8 cellular contexts compared by ENCODE assay signal in the genomic region with DNA sequence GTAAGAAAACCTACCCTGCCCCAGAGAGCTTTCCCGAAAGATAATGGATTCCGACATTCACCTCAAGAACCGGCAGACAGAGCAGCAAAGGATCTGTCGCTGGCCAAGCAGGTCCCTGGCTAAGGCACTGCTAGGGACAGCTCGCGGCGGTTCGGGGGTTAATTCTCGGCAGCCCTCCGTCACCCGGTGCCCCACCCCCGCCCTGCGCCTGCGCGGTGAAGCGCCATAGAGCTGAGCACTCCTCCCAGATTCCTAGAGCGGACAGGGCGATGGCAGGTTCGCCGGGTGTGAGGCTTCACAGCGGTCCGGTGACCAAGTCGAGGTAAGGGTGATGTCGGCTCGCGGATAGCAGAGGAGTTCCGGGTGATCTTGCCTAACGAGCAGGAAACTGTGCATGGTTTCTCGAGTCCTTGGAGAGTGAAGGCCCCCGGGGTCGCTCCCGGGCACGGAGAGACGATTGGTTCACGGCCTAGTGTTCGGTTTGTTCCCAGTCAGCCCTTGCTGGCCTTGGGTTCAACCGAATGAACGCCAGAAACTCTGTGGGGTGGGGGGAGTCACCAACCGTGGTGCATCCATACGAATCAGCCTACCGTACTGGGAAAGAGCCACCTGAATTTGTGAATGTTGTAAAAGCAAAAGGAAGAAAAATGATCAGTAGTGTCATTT. TPM values are rescaled to one million over a fixed set of nuclear protein-coding genes. Genes with fewer than 3 reads are reported as not detected.
A peak's percentile ranks its signal among the peaks of the same experiment; 100 is the strongest.
DNase-seq lines count a peak whose midpoint lies in the region; TF ChIP-seq lines count a peak whose summit lies in the region.

A gene (minus strand): TSS at position 160 of the 666 bp plus-strand sequence. CDS start 25,877 bp downstream, outside the sequence.

- peak within 1 kb of the TSS; percentile 88 for H3K9ac ChIP-seq in SK-N-MC (ENCODE audit: insufficient read length)

- no peak for TF ChIP-seq CTCF in HFFc6 (IDR thresholded peaks at IDR 0.05)
- TF ChIP-seq CTCF in NB4 (IDR thresholded peaks at IDR 0.05; ENCODE audit: low read depth, low read length), result no peak

- peak; percentile 48 for TF ChIP-seq POLR2A in NB4 (IDR thresholded peaks at IDR 0.05; ENCODE audit: extremely low read depth, insufficient read length)

- DNase-seq in GM04503 (ENCODE audit: low read depth) (peak; percentile 78), HFFc6 (peak; percentile 90), NB4 (ENCODE audit: low read depth) (peak; percentile 95), SK-N-MC (ENCODE audit: low read depth, low spot score) (peak; percentile 66), globus pallidus (ENCODE audit: low spot score) (peak; percentile 93), occipital lobe (lab: John Stamatoyannopoulos, UW) (peak; percentile 96)
- DNase-seq in activated naive CD4-positive, alpha-beta T cell treated with anti-CD3 and anti-CD28 coated beads, Interleukin-2, amount 50 U/mL, for 16 hours, result peak; percentile 95

- peaks cover 30% of the 10 kb centered on the region for H3K4me1 Mint-ChIP-seq in HFFc6 (ENCODE audit: low read depth)

- H3K4me3 Mint-ChIP-seq in HFFc6, result peak within 1 kb of the TSS; percentile 100

- peaks cover 80% of the 10 kb centered on the region for H3K36me3 Mint-ChIP-seq in HFFc6 (ENCODE audit: low read depth)

- H3K36me3 ChIP-seq in SK-N-MC (ENCODE audit: insufficient read depth, low read length), result peaks cover 35% of the 10 kb centered on the region

- H3K27ac ChIP-seq in SK-N-MC (0 out of 2 replicates have a peak within 1 kb of the TSS, but pooled peaks have one; percentile 23), temporal lobe (ENCODE audit: low read depth, low read length) (peak within 1 kb of the TSS; percentile 63)

- H3K27me3 Mint-ChIP-seq in HFFc6 (ENCODE audit: insufficient read depth), result peaks cover 3% of the 10 kb centered on the region; the same call in 1 of the 2 replicates

- H3K9me3 Mint-ChIP-seq in HFFc6, result peaks cover 46% of the 10 kb centered on the region

- H3K9me3 ChIP-seq in SK-N-MC (ENCODE audit: low read depth, low read length), result peaks cover 5% of the 10 kb centered on the region

- H3K4me3 ChIP-seq in NB4 (ENCODE audit: low read depth, low read length), result peak within 1 kb of the TSS; percentile 75
- H3K4me3 ChIP-seq in SK-N-MC, result peak within 1 kb of the TSS; percentile 90

- peak within 1 kb of the TSS; percentile 95 for H3K27ac Mint-ChIP-seq in HFFc6

RNA-seq across cellular contexts. Expression of the gene that starts here (rescaled TPM):
- total RNA-seq in HFFc6 (2021; fragmentation: NEBNext Ultra II Directional; extraction: Animal tissue kit (Norgen Biotek cat#: 25700)), result 10 to 100 TPM; 10.9 to 16.1 (median 14.7) TPM
- total RNA-seq in occipital lobe, result 17.5 TPM
- total RNA-seq in temporal lobe, result 15.5 TPM

Comparison
In these comparisons a context has a peak if more than half of its experiments do, and no peak if none do; other contexts are left out.
1. Peak in every context shown above with its lines: DNase-seq, H3K4me3 ChIP-seq and H3K27ac ChIP-seq.